ENCODE assay signal across 8 cellular contexts in genomic region chr19:41951686-41952172, GRCh38. TPM values are rescaled to one million over a fixed set of nuclear protein-coding genes. Genes with fewer than 3 reads are reported as not detected.
DNase-seq lines count a peak whose midpoint lies in the region; ATAC-seq and TF ChIP-seq lines count a peak whose summit lies in the region.

No MANE protein-coding gene starts in this region.

- H3K4me1 Mint-ChIP-seq in memory B cell = peaks cover 25% of the 10 kb centered on the region

- H3K79me2 ChIP-seq in GM23248 (ENCODE audit: insufficient read depth) = no peaks in the 10 kb centered on the region

- H3K4me2 ChIP-seq in GM23248 (ENCODE audit: unreplicated experiment) = peak overlapping the region; percentile 61

- peak overlapping the region; percentile 78 for H3K27ac Mint-ChIP-seq in memory B cell

- H3K4me1 ChIP-seq in GM23248 (ENCODE audit: insufficient read depth) = no peaks in the 10 kb centered on the region

- peaks cover 3% of the 10 kb centered on the region for H3K36me3 Mint-ChIP-seq in memory B cell

- H3K4me3 Mint-ChIP-seq in memory B cell = no peak overlapping the region

- no peaks in the 10 kb centered on the region for H3K9me3 ChIP-seq in GM23248 (ENCODE audit: low read depth)

- H3K9ac ChIP-seq in GM23248 = no peak overlapping the region

- no peaks in the 10 kb centered on the region for H3K9me3 Mint-ChIP-seq in memory B cell

- no peak overlapping the region for H3K27ac ChIP-seq in GM23248

- no peaks in the 10 kb centered on the region for H3K27me3 Mint-ChIP-seq in memory B cell

- in situ Hi-C loops in GM23248 (cut with MboI) = no loop called here

- WGBS in GM23248 (ENCODE audit: low coverage in 1 of 2, low lambda C conversion rate in 2 of 2, missing lambda C conversion rate in 2 of 2), 2 experiments = 4 to 7% methylated on average over 4 to 12 of the region's 12 CpGs

- no peaks in the 10 kb centered on the region for H3F3A ChIP-seq in GM23248 (ENCODE audit: insufficient read depth)

- 0 out of 2 replicates have a peak, but pooled peaks cover 3% of the 10 kb centered on the region for H3K36me3 ChIP-seq in GM23248 (ENCODE audit: low read depth)

- ATAC-seq in memory B cell (ENCODE audit: low read depth) = peak; percentile 89
- no peak for ATAC-seq in GM21367 (IDR thresholded peaks at IDR 0.05; ENCODE audit: unreplicated experiment)

- no peaks in the 10 kb centered on the region for H4K20me1 ChIP-seq in GM23248 (ENCODE audit: insufficient read depth)

- no peak; the same call in none of the 2 replicates for TF ChIP-seq CTCF in AG09319 (IDR thresholded peaks at IDR 0.05; ENCODE audit: low read depth, low read length)

- no peak overlapping the region for H2AFZ ChIP-seq in GM23248

- 0 out of 2 replicates have a peak overlapping the region, but pooled peaks have one; percentile 43 for H3K4me3 ChIP-seq in GM23248

- peak; percentile 32 for DNase-seq in AG09319 (ENCODE audit: extremely low read depth, low read depth)
- peak; percentile 59 for DNase-seq in GM23248
- peak; percentile 14 for DNase-seq in NCI-H510A (lab: John Stamatoyannopoulos, UW)
- DNase-seq in activated CD4-positive, alpha-beta T cell treated with anti-CD3 and anti-CD28 coated beads, Interleukin-2, amount 50 U/mL, for 48 hours = peak; percentile 95
- peak; percentile 86 for DNase-seq in effector CD8-positive, alpha-beta T cell (lab: John Stamatoyannopoulos, UW)
- DNase-seq in memory B cell (ENCODE audit: low spot score in 2 of 2) = peak; percentile 89 to 99
- peak; percentile 61 to 71 for DNase-seq in stimulated activated CD8-positive, alpha-beta memory T cell treated with anti-CD3 and anti-CD28 coated beads, Interleukin-15, amount 100 ng/mL, for 4 hours (ENCODE audit: low read depth in 2 of 2)

- no peaks in the 10 kb centered on the region for H3K27me3 ChIP-seq in GM23248 (replicated peaks; ENCODE audit: insufficient read depth)

- H3K9me2 ChIP-seq in GM23248 (ENCODE audit: insufficient read depth) = no peaks in the 10 kb centered on the region

RNA-seq across cellular contexts. Expression of gene RABAC1, which starts 7.4 kb away (rescaled TPM):
- 294 and 405 TPM in 2 replicates for total RNA-seq in GM23248 (2014; rRNA removed; shearing (Covaris generic))
- polyA plus RNA-seq in GM23248 (2016; fragmentation: Nextera tagmentation; extraction: Ambion mirVana) = 470 and 473 TPM in 2 replicates

RNA-seq across cellular contexts. Expression of gene ERFL, which starts 23.5 kb away (rescaled TPM):
- total RNA-seq in GM23248 (2014; rRNA removed; shearing (Covaris generic)) = not detected in 2 replicates
- not detected in 2 replicates for polyA plus RNA-seq in GM23248 (2016; fragmentation: Nextera tagmentation; extraction: Ambion mirVana)

RNA-seq across cellular contexts. Expression of gene ATP1A3, which starts 42.3 kb away (rescaled TPM):
- 0.11 and 0.63 TPM in 2 replicates for total RNA-seq in GM23248 (2014; rRNA removed; shearing (Covaris generic))
- 0.34 and 0.36 TPM in 2 replicates for polyA plus RNA-seq in GM23248 (2016; fragmentation: Nextera tagmentation; extraction: Ambion mirVana)

Comparison
In these comparisons a context has a peak if more than half of its experiments do, and no peak if none do; other contexts are left out.
1. DNase-seq: peak in every context shown above with its lines; median percentile 95 in activated CD4-positive, alpha-beta T cell treated with anti-CD3 and anti-CD28 coated beads, Interleukin-2, amount 50 U/mL, for 48 hours; 94 in memory B cell; 86 in effector CD8-positive, alpha-beta T cell; 66 in stimulated activated CD8-positive, alpha-beta memory T cell treated with anti-CD3 and anti-CD28 coated beads, Interleukin-15, amount 100 ng/mL, for 4 hours; 59 in GM23248; 32 in AG09319; 14 in NCI-H510A.